20 cellular contexts compared by ENCODE assay signal in genomic region chr12:55696796-55697462, GRCh38.
"Had no signal": no experiment of that assay in that cellular context is flagged by ENCODE, and none has a peak within 500 bp of the region (broad histone marks: within the 10 kb centered on the region; RNA-seq: fewer than 3 reads in every experiment).

No MANE protein-coding gene starts in this region.

- ATAC-seq: activated CD4-positive, alpha-beta T cell treated with anti-CD3 and anti-CD28 coated beads for 36 hours; activated naive CD8-positive, alpha-beta T cell treated with anti-CD3 and anti-CD28 coated beads, Interleukin-2, amount 50 U/mL, for 24 hours; activated T-cell treated with anti-CD3 and anti-CD28 coated beads, Interleukin-2, amount 50 U/mL, for 72 hours; left colon; mucosa of descending colon; naive thymus-derived CD4-positive, alpha-beta T cell; SK-N-SH treated with all-trans-retinoic acid at 6 μM for 48 hours; stimulated activated naive CD8-positive, alpha-beta T cell treated with anti-CD3 and anti-CD28 coated beads, Interleukin-15, Interleukin-2, amounts not matched to agents 100 U/mL and 50 U/mL, for 24 hours had no signal

- DNase-seq: activated CD4-positive, alpha-beta memory T cell treated with anti-CD3 and anti-CD28 coated beads for 36 hours; activated CD4-positive, alpha-beta T cell treated with anti-CD3 and anti-CD28 coated beads for 36 hours; activated gamma-delta T cell treated with Interleukin-2 at 50 U/mL for 16 hours; activated naive CD8-positive, alpha-beta T cell treated with anti-CD3 and anti-CD28 coated beads, Interleukin-2, amount 50 U/mL, for 24 hours; activated T-cell treated with anti-CD3 and anti-CD28 coated beads, Interleukin-2, amount 50 U/mL, for 72 hours; foreskin melanocyte; immature natural killer cell; mammary epithelial cell; naive thymus-derived CD4-positive, alpha-beta T cell; retina; small intestine; stimulated activated CD4-positive, alpha-beta T cell treated with anti-CD3 and anti-CD28 coated beads, Interleukin-4, amount 100 ng/mL, for 4 hours; stimulated activated CD8-positive, alpha-beta memory T cell treated with anti-CD3 and anti-CD28 coated beads, Interleukin-4, amount 100 ng/mL, for 48 hours; stimulated activated naive CD8-positive, alpha-beta T cell treated with anti-CD3 and anti-CD28 coated beads, Interleukin-15, Interleukin-2, amounts not matched to agents 100 U/mL and 50 U/mL, for 24 hours; T-helper 1 cell; T1000; trophoblast cell had no signal
